ENCODE assay signal across 7 cellular contexts in genomic region chr9:20319641-20320337, GRCh38.
A peak's percentile ranks its signal among the peaks of the same experiment; 100 is the strongest.
DNase-seq lines count a peak whose midpoint lies in the region; ATAC-seq and TF ChIP-seq lines count a peak whose summit lies in the region.

No MANE protein-coding gene starts in this region.

- TF ChIP-seq CTCF in GM23338 (conservative IDR thresholded peaks at IDR 0.05; ENCODE audit: low read depth in 2 of 2) (no peak), cardiac fibroblast (IDR thresholded peaks at IDR 0.05; ENCODE audit: low read depth, low read length) (no peak)

- no peaks in the 10 kb centered on the region for H3K36me3 ChIP-seq in GM23338 (ENCODE audit: insufficient read depth)

- H3K79me2 ChIP-seq in GM23338 (replicated peaks; ENCODE audit: insufficient read depth), result no peaks in the 10 kb centered on the region

- H3K4me1 ChIP-seq in GM23338 (ENCODE audit: insufficient read depth), result no peaks in the 10 kb centered on the region

- no peak overlapping the region for H3K27ac ChIP-seq in GM23338 (ENCODE audit: low read depth)

- DNase-seq in GM23338 (ENCODE audit: low spot score) (no peak), NCI-H2196 (lab: John Stamatoyannopoulos, UW; ENCODE audit: unreplicated experiment) (peak; percentile 62), cardiac fibroblast (ENCODE audit: low read depth in 2 of 2) (peak; percentile 12 to 68), putamen (ENCODE audit: low spot score) (peak; percentile 44)

- ATAC-seq in GM23338, result no peak
- ATAC-seq in GM21390 (IDR thresholded peaks at IDR 0.05; ENCODE audit: unreplicated experiment), result no peak
- no peak for ATAC-seq in HG03039 (IDR thresholded peaks at IDR 0.05; ENCODE audit: unreplicated experiment)
- no peak for ATAC-seq in HG03469 (IDR thresholded peaks at IDR 0.05; ENCODE audit: unreplicated experiment)

- H3K4me1 Mint-ChIP-seq in GM23338, result peaks cover 3% of the 10 kb centered on the region; the same call in 2 of the 3 replicates

- H3K4me2 ChIP-seq in GM23338, result no peak overlapping the region

- H3K4me3 Mint-ChIP-seq in GM23338, result no peak overlapping the region

- H3F3A ChIP-seq in GM23338 (replicated peaks; ENCODE audit: low read depth), result no peaks in the 10 kb centered on the region

- peaks cover 1% of the 10 kb centered on the region for H3K27me3 Mint-ChIP-seq in GM23338 (ENCODE audit: insufficient read depth, low read depth, poor library complexity)

- H4K20me1 ChIP-seq in GM23338 (replicated peaks; ENCODE audit: insufficient read depth), result no peaks in the 10 kb centered on the region

- peak overlapping the region; percentile 76 for H2AFZ ChIP-seq in GM23338

- H3K27me3 ChIP-seq in GM23338 (ENCODE audit: insufficient read depth), result no peaks in the 10 kb centered on the region

- H3K27ac Mint-ChIP-seq in GM23338, result no peak overlapping the region

- H3K4me3 ChIP-seq in GM23338 (no peak overlapping the region), cardiac fibroblast (replicated peaks in 1 of 2; ENCODE audit: low read depth in 2 of 2, low read length in 2 of 2) (no peak overlapping the region)

- peaks cover 19% of the 10 kb centered on the region for H3K9me2 ChIP-seq in GM23338 (ENCODE audit: insufficient read depth)

- no peaks in the 10 kb centered on the region for H3K36me3 Mint-ChIP-seq in GM23338 (ENCODE audit: low read depth)

- H3K9me3 Mint-ChIP-seq in GM23338, result no peaks in the 10 kb centered on the region

TF ChIP-seq in GM23338, 12 proteins besides CTCF, POLR2A, EP300 and RAD21:
- no peak for TF ChIP-seq REST (IDR thresholded peaks at IDR 0.05; ENCODE audit: unreplicated experiment)
- no peak for TF ChIP-seq STAT1 (IDR thresholded peaks at IDR 0.05; ENCODE audit: unreplicated experiment)
- TF ChIP-seq EZH2 (IDR thresholded peaks at IDR 0.05; ENCODE audit: low read depth, unreplicated experiment), result no peak
- no peak for TF ChIP-seq POLR2AphosphoS5 (IDR thresholded peaks at IDR 0.05; ENCODE audit: low read depth)
- no peak for TF ChIP-seq EZH2phosphoT487 (IDR thresholded peaks at IDR 0.05; ENCODE audit: unreplicated experiment)
- no peak for TF ChIP-seq ETS1 (IDR thresholded peaks at IDR 0.05)
- TF ChIP-seq ZNF462 (CRISPR knock-in tag; IDR thresholded peaks at IDR 0.05), result no peak
- TF ChIP-seq CREB1 (CRISPR knock-in tag; IDR thresholded peaks at IDR 0.05; ENCODE audit: low read depth), result no peak
- no peak for TF ChIP-seq NANOG (IDR thresholded peaks at IDR 0.05; ENCODE audit: borderline replicate concordance)
- no peak for TF ChIP-seq ZNF331 (CRISPR knock-in tag; IDR thresholded peaks at IDR 0.05; ENCODE audit: low read depth)
- no peak for TF ChIP-seq JUNB (IDR thresholded peaks at IDR 0.05; ENCODE audit: unreplicated experiment)
- TF ChIP-seq ZNF114 (CRISPR knock-in tag; IDR thresholded peaks at IDR 0.05), result no peak
